Comparison of ENCODE assay signal across 11 cellular contexts in genomic region chr3:48560648-48561018, GRCh38. TPM values are rescaled to one million over a fixed set of nuclear protein-coding genes. Genes with fewer than 3 reads are reported as not detected.
A peak's percentile ranks its signal among the peaks of the same experiment; 100 is the strongest.
DNase-seq lines count a peak whose midpoint lies in the region; ATAC-seq and TF ChIP-seq lines count a peak whose summit lies in the region.
"Had no signal": no experiment of that assay in that cellular context is flagged by ENCODE, and none has a peak within 500 bp of the region (broad histone marks: within the 10 kb centered on the region; RNA-seq: fewer than 3 reads in every experiment).

No MANE protein-coding gene starts in this region.

- H3K9me3 ChIP-seq in HUES6 (ENCODE audit: control insufficient read depth, insufficient read depth, low read depth, low read length): no peaks in the 10 kb centered on the region
- no peaks in the 10 kb centered on the region for H3K9me3 ChIP-seq in iPS-18c (ENCODE audit: control insufficient read depth, insufficient read depth, low read length)
- H3K9me3 ChIP-seq in stomach smooth muscle (ENCODE audit: control insufficient read depth in 2 of 2, low read length in 2 of 2): no peaks in the 10 kb centered on the region
- no peaks in the 10 kb centered on the region for H3K9me3 ChIP-seq in mucosa of descending colon

- H3K4me1 ChIP-seq in HUES6 (ENCODE audit: control insufficient read depth, insufficient read depth, low read length): peaks cover 49% of the 10 kb centered on the region
- peaks cover 54% of the 10 kb centered on the region for H3K4me1 ChIP-seq in stomach smooth muscle (ENCODE audit: control insufficient read depth, insufficient read depth, low read length)
- peaks cover 18% of the 10 kb centered on the region for H3K4me1 ChIP-seq in mucosa of descending colon (ENCODE audit: low read depth)

- CTCF ChIA-PET in WTC11 (lab: Charles Lee): interaction anchor here (0.6 to 5.9 kb wide), 12 partner anchors 10 to 128 kb away, joined by 3 to 71 read pairs (median 4); partner anchors contain the start of genes CELSR3, NCKIPSD and SLC26A6

- no peak overlapping the region for H3K9ac ChIP-seq in HUES6 (ENCODE audit: low read length)
- H3K9ac ChIP-seq in stomach smooth muscle (ENCODE audit: low read length in 2 of 2): peak overlapping the region; percentile 39 to 58

- H3K4me3 ChIP-seq in HUES6 (ENCODE audit: low read depth, low read length): peak overlapping the region; percentile 14; the same call in 1 of the 2 replicates
- peak overlapping the region; percentile 6; the same call in 1 of the 2 replicates for H3K4me3 ChIP-seq in iPS-18c (ENCODE audit: insufficient read depth, low read depth, low read length)
- H3K4me3 ChIP-seq in stomach smooth muscle (ENCODE audit: low read length in 2 of 2): peak overlapping the region; percentile 57 to 73
- no peak overlapping the region for H3K4me3 ChIP-seq in mucosa of descending colon

- no peaks in the 10 kb centered on the region for H3K27me3 Mint-ChIP-seq in WTC11 (ENCODE audit: low read depth)
- H3K27me3 Mint-ChIP-seq: activated CD4-positive, alpha-beta T cell treated with anti-CD3 and anti-CD28 coated beads, Interleukin-2, amount 10 ng/mL, durations not matched to agents 7 days and 5 days; stimulated activated naive CD8-positive, alpha-beta T cell treated with anti-CD3 and anti-CD28 coated beads, Interleukin-15, amount 100 ng/mL, for 72 hours had no signal

- H3K27me3 ChIP-seq in HUES6 (ENCODE audit: control insufficient read depth, insufficient read depth, low read length): no peaks in the 10 kb centered on the region
- no peaks in the 10 kb centered on the region for H3K27me3 ChIP-seq in stomach smooth muscle (ENCODE audit: control insufficient read depth in 1 of 2, insufficient read depth in 2 of 2, low read length in 2 of 2)

- POLR2A ChIA-PET in WTC11 (lab: Charles Lee): interaction anchor here (0.7 to 1.0 kb wide), 2 partner anchors 75 to 88 kb away, joined by 5 to 7 read pairs; partner anchors contain the start of gene SLC26A6

- intact Hi-C loops in mucosa of descending colon (cut with DNase I, micrococcal nuclease): no loop called here

- H3K36me3 Mint-ChIP-seq in WTC11: no peaks in the 10 kb centered on the region

- TF ChIP-seq CTCF in WTC11 (IDR thresholded peaks at IDR 0.05) (no peak), mucosa of descending colon (IDR thresholded peaks at IDR 0.05) (no peak)

- peak overlapping the region; percentile 85; the same call in 1 of the 2 replicates for H3K27ac Mint-ChIP-seq in WTC11

- ATAC-seq in WTC11 (no peak), mucosa of descending colon (no peak), HG03439 (IDR thresholded peaks at IDR 0.05; ENCODE audit: unreplicated experiment) (no peak)
- ATAC-seq: stimulated activated naive CD8-positive, alpha-beta T cell treated with anti-CD3 and anti-CD28 coated beads, Interleukin-15, amount 100 ng/mL, for 72 hours had no signal

- DNase-seq in WTC11 (ENCODE audit: low spot score) (no peak), mucosa of descending colon (no peak), RKO (ENCODE audit: low spot score) (no peak)
- DNase-seq: activated CD4-positive, alpha-beta T cell treated with anti-CD3 and anti-CD28 coated beads, Interleukin-2, amount 10 ng/mL, durations not matched to agents 7 days and 5 days had no signal

- H3K27ac ChIP-seq in HUES6 (ENCODE audit: low read depth, low read length) (no peak overlapping the region), stomach smooth muscle (ENCODE audit: low read length) (peak overlapping the region; percentile 62)

- H3K4me3 Mint-ChIP-seq in WTC11: peak overlapping the region; percentile 57
- H3K4me3 Mint-ChIP-seq: activated CD4-positive, alpha-beta T cell treated with anti-CD3 and anti-CD28 coated beads, Interleukin-2, amount 10 ng/mL, durations not matched to agents 7 days and 5 days had no signal

- H3K9me3 Mint-ChIP-seq in WTC11: no peaks in the 10 kb centered on the region
- H3K9me3 Mint-ChIP-seq: activated CD4-positive, alpha-beta T cell treated with anti-CD3 and anti-CD28 coated beads, Interleukin-2, amount 10 ng/mL, durations not matched to agents 7 days and 5 days; stimulated activated naive CD8-positive, alpha-beta T cell treated with anti-CD3 and anti-CD28 coated beads, Interleukin-15, amount 100 ng/mL, for 72 hours had no signal

- peaks cover 51% of the 10 kb centered on the region for H3K4me1 Mint-ChIP-seq in WTC11

- peaks cover 26% of the 10 kb centered on the region for H3K36me3 ChIP-seq in HUES6 (ENCODE audit: control insufficient read depth, insufficient read depth, low read length)
- H3K36me3 ChIP-seq in stomach smooth muscle (ENCODE audit: control insufficient read depth in 2 of 2, insufficient read depth in 2 of 2, low read length in 2 of 2): no peaks in the 10 kb centered on the region
- H3K36me3 ChIP-seq in mucosa of descending colon (ENCODE audit: low read depth): peaks cover 3% of the 10 kb centered on the region

TF ChIP-seq in WTC11, 78 proteins besides CTCF, POLR2A, EP300 and RAD21:
- TF ChIP-seq ZMAT4 (CRISPR knock-in tag; IDR thresholded peaks at IDR 0.05) (no peak), FOXP4 (CRISPR knock-in tag; IDR thresholded peaks at IDR 0.05) (no peak), ZNF281 (CRISPR knock-in tag; IDR thresholded peaks at IDR 0.05) (no peak), ZNF219 (CRISPR knock-in tag; IDR thresholded peaks at IDR 0.05; ENCODE audit: borderline replicate concordance) (no peak), SMAD3 (CRISPR knock-in tag; IDR thresholded peaks at IDR 0.05; ENCODE audit: borderline replicate concordance) (no peak), TP53 (CRISPR knock-in tag; IDR thresholded peaks at IDR 0.05) (no peak), ATF3 (CRISPR knock-in tag; conservative IDR thresholded peaks at IDR 0.05) (no peak), MXD4 (CRISPR knock-in tag; IDR thresholded peaks at IDR 0.05; ENCODE audit: borderline replicate concordance) (no peak), SMAD4 (CRISPR knock-in tag; IDR thresholded peaks at IDR 0.05) (no peak), TEAD1 (CRISPR knock-in tag; IDR thresholded peaks at IDR 0.05) (no peak), RELA (CRISPR knock-in tag; IDR thresholded peaks at IDR 0.05; ENCODE audit: borderline replicate concordance) (no peak)

RNA-seq across cellular contexts. Expression of gene UCN2, which starts 2.9 kb away (rescaled TPM):
- total RNA-seq in WTC11 (2021) (0.34 to 0.46 TPM in 2 of 3 replicates, not detected in the other), mucosa of descending colon (under 1 TPM in 1 of 3 donors, not detected in 2; 0.19 TPM)
- total RNA-seq: activated CD4-positive, alpha-beta T cell treated with anti-CD3 and anti-CD28 coated beads, Interleukin-2, amount 10 ng/mL, durations not matched to agents 7 days and 5 days; dermis microvascular lymphatic vessel endothelial cell; NCI-H460 had no signal

RNA-seq across cellular contexts. Expression of gene PFKFB4, which starts 4.0 kb away (rescaled TPM):
- total RNA-seq in WTC11 (2021) (18.0 to 26.8 TPM (median 26.7 TPM) in 3 replicates), mucosa of descending colon (10 to 100 TPM in 2 of 3 donors, 1 to 10 TPM in 1; 4.4 to 14.2 (median 10.8) TPM)

RNA-seq across cellular contexts. Expression of gene COL7A1, which starts 34.5 kb away (rescaled TPM):
- total RNA-seq in WTC11 (2021) (8.1 to 16.1 TPM (median 15.4 TPM) in 3 replicates), mucosa of descending colon (1 to 10 TPM; 2.8 to 6.8 (median 3.9) TPM)

RNA-seq across cellular contexts. Expression of gene UQCRC1, which starts 48.8 kb away (rescaled TPM):
- total RNA-seq in WTC11 (2021) (313 to 326 TPM (median 323 TPM) in 3 replicates), mucosa of descending colon (100 to 1,000 TPM; 384 to 562 (median 554) TPM)

RNA-seq across cellular contexts. Expression of gene SHISA5, which starts 56.7 kb away (rescaled TPM):
- total RNA-seq in WTC11 (2021): 137 to 165 TPM (median 158 TPM) in 3 replicates
- total RNA-seq in mucosa of descending colon: 100 to 1,000 TPM; 106 to 120 (median 115) TPM
